20 cellular contexts compared by ENCODE assay signal in the genomic region with DNA sequence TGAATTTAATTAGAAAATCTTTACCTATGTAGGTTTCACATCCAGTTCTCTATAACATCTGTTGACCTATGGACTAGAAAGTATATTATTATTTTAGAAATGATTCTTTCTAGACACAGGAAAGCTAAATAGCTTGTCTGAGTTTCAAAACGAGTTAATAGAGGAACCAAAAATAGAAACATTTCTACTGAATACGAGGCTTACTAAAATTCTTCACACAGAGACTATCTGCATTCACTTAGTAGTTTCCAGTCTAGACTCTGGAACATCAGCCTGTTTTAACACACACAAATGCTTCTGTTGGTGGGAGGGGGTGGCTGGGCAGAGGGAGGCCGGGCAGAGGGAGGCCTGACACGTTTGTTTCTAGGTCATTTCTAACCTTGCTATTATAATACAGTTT. TPM values are rescaled to one million over a fixed set of nuclear protein-coding genes. Genes with fewer than 3 reads are reported as not detected.
DNase-seq lines count a peak whose midpoint lies in the region; ATAC-seq, FAIRE-seq and TF ChIP-seq lines count a peak whose summit lies in the region.
"Had no signal": no experiment of that assay in that cellular context is flagged by ENCODE, and none has a peak within 500 bp of the region (broad histone marks: within the 10 kb centered on the region; RNA-seq: fewer than 3 reads in every experiment).

No MANE protein-coding gene starts in this region.

- 0 out of 2 replicates have a peak overlapping the region, but pooled peaks have one; percentile 0 for H3K27ac ChIP-seq in GM12878 (ENCODE audit: control insufficient read depth, insufficient read depth)
- H3K27ac ChIP-seq: 22Rv1, A549, C4-2B had no signal

- SMC1A ChIA-PET in GM12878 (lab: Charles Lee; ENCODE audit: uncharacterized antibody, unreplicated experiment), result interaction anchor here (0.6 to 1.9 kb wide), 13 partner anchors 9 to 515 kb away, joined by 3 to 10 read pairs (median 6); no protein-coding TSS in a partner anchor

- FAIRE-seq in GM12878 (lab: Jason Lieb, UNC), result no peak
- FAIRE-seq: A549, H1 had no signal

- H3K9me3 ChIP-seq in GM12878 (replicated peaks; ENCODE audit: control insufficient read depth, insufficient read depth, low read length), result no peaks in the 10 kb centered on the region
- H3K9me3 ChIP-seq: A549 had no signal

- no peak overlapping the region for H3K9ac ChIP-seq in GM12878 (ENCODE audit: control insufficient read depth, insufficient read depth, low read length)

- no peak for TF ChIP-seq POLR2A in GM12878 (IDR thresholded peaks at IDR 0.05; ENCODE audit: low read depth, low read length)

- POLR2A ChIA-PET in GM12878 (lab: Charles Lee), result interaction anchor here (1.0 to 1.4 kb wide), 4 partner anchors 10 to 516 kb away, joined by 4 to 9 read pairs (median 6); no protein-coding TSS in a partner anchor

- WGBS in GM12878 (ENCODE audit: insufficient coverage, insufficient replicate concordance, low lambda C conversion rate, missing lambda C conversion rate), result 13% methylated on average over 4 of the region's 4 CpGs

- no peak for TF ChIP-seq EP300 in GM12878 (IDR thresholded peaks at IDR 0.05; ENCODE audit: borderline replicate concordance in 1 of 2, control insufficient read depth in 1 of 2, low read depth in 2 of 2, low read length in 2 of 2)

- in situ Hi-C loops in GM12878 (cut with MboI), result no loop called here

- no peak for TF ChIP-seq CTCF in GM12878 (IDR thresholded peaks at IDR 0.05 in 2 of 3, conservative IDR thresholded peaks at IDR 0.05 in 1 of 3; ENCODE audit: control insufficient read depth in 2 of 3, extremely low read depth in 1 of 3, insufficient read depth in 1 of 3, low read depth in 3 of 3, low read length in 3 of 3)

- CTCF ChIA-PET in GM12878 (lab: Yijun Ruan, JAX), result interaction anchor here (0.9 to 1.3 kb wide), 3 partner anchors 11 to 68 kb away, joined by 3 read pairs; a partner anchor contains a TSS

- no peaks in the 10 kb centered on the region for H3K36me3 ChIP-seq in GM12878 (ENCODE audit: control insufficient read depth in 2 of 2, insufficient read depth in 2 of 2, low read length in 1 of 2)

- RAD21 ChIA-PET in GM12878 (lab: Charles Lee; ENCODE audit: unreplicated experiment), result interaction anchor here (1.1 to 4.1 kb wide), 6 partner anchors 19 to 106 kb away, joined by 3 to 32 read pairs (median 5); a partner anchor contains a TSS

- no peaks in the 10 kb centered on the region for H3K27me3 ChIP-seq in GM12878 (replicated peaks in 1 of 2; ENCODE audit: control insufficient read depth in 2 of 2, insufficient read depth in 2 of 2, low read length in 1 of 2)

- DNase-seq in left ventricle myocardium superior, result no peak
- DNase-seq in left cardiac atrium, result no peak
- DNase-seq in GM12878 (ENCODE audit: low read depth, low spot score), result no peak
- no peak for DNase-seq in DMS53 (lab: John Stamatoyannopoulos, UW)
- DNase-seq: AML-193; CD4-positive, alpha-beta T cell; DMS153; DMS79 treated with DMSO at 0.1 percent for 48 hours; GF-D8; H9; KG1 had no signal

- no peak overlapping the region for H3K4me3 ChIP-seq in GM12878
- H3K4me3 ChIP-seq: A549 had no signal

- peaks cover 36% of the 10 kb centered on the region for H3K4me1 ChIP-seq in GM12878 (ENCODE audit: control insufficient read depth, insufficient read depth, low read length)
- H3K4me1 ChIP-seq: A549 had no signal

- intact Hi-C loops in left ventricle myocardium superior (cut with micrococcal nuclease) (no loop called here), left cardiac atrium (cut with DNase I) (no loop called here), GM12878 (cut with micrococcal nuclease; ENCODE audit: unreplicated experiment) (no loop called here)

- H2AFZ ChIP-seq in GM12878 (ENCODE audit: control insufficient read depth, low read depth, low read length), result no peak overlapping the region

- TF ChIP-seq RAD21 in GM12878 (IDR thresholded peaks at IDR 0.05; ENCODE audit: insufficient read depth, low read depth, low read length), result no peak

- ATAC-seq in left ventricle myocardium superior (peak; percentile 51), left cardiac atrium (no peak), GM21786 (IDR thresholded peaks at IDR 0.05; ENCODE audit: unreplicated experiment) (peak; percentile 35), GM12878 (peak; percentile 62), HG03196 (IDR thresholded peaks at IDR 0.05; ENCODE audit: unreplicated experiment) (no peak), HG03095 (IDR thresholded peaks at IDR 0.05; ENCODE audit: unreplicated experiment) (no peak)
- ATAC-seq: A549 had no signal

- H3K4me2 ChIP-seq in GM12878 (ENCODE audit: control insufficient read depth, insufficient read depth), result no peak overlapping the region; the same call in 1 of the 2 replicates
- H3K4me2 ChIP-seq: A549 had no signal

- no TSS peak for BruUV-seq in GM12878 (replicated peaks; lab: Mats Ljungman, UMichigan)

- no peaks in the 10 kb centered on the region for H3K79me2 ChIP-seq in GM12878 (ENCODE audit: control insufficient read depth, insufficient read depth, low read length)

- no peaks in the 10 kb centered on the region for H4K20me1 ChIP-seq in GM12878 (ENCODE audit: control insufficient read depth, insufficient read depth)

TF ChIP-seq in GM12878, 131 proteins besides CTCF, POLR2A, EP300 and RAD21:
- TF ChIP-seq NR2F1 (conservative IDR thresholded peaks at IDR 0.05), result peak; percentile 47; the same call in 1 of the 2 replicates
- TF ChIP-seq MEF2A (IDR thresholded peaks at IDR 0.05; ENCODE audit: insufficient read depth, low read depth, low read length), result peak; percentile 82
- peak; percentile 54; the same call in 1 of the 2 replicates for TF ChIP-seq FOXM1 (IDR thresholded peaks at IDR 0.05; ENCODE audit: low read depth, low read length)
- TF ChIP-seq, protein P1, sequence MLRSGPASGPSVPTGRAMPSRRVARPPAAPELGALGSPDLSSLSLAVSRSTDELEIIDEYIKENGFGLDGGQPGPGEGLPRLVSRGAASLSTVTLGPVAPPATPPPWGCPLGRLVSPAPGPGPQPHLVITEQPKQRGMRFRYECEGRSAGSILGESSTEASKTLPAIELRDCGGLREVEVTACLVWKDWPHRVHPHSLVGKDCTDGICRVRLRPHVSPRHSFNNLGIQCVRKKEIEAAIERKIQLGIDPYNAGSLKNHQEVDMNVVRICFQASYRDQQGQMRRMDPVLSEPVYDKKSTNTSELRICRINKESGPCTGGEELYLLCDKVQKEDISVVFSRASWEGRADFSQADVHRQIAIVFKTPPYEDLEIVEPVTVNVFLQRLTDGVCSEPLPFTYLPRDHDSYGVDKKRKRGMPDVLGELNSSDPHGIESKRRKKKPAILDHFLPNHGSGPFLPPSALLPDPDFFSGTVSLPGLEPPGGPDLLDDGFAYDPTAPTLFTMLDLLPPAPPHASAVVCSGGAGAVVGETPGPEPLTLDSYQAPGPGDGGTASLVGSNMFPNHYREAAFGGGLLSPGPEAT (IDR thresholded peaks at IDR 0.05; ENCODE audit: low read depth), result peak; percentile 63
- TF ChIP-seq SMAD1 (IDR thresholded peaks at IDR 0.05; ENCODE audit: low read depth, partially characterized antibody), result no peak
- TF ChIP-seq MTA2 (IDR thresholded peaks at IDR 0.05; ENCODE audit: low read depth), result peak; percentile 76; the same call in 1 of the 2 replicates
- TF ChIP-seq MEF2B (IDR thresholded peaks at IDR 0.05; ENCODE audit: partially characterized antibody, poor library complexity, severe bottlenecking), result peak; percentile 95
- TF ChIP-seq ASH2L (IDR thresholded peaks at IDR 0.05; ENCODE audit: borderline replicate concordance, low read depth), result no peak
- peak; percentile 70 for TF ChIP-seq NFIC (IDR thresholded peaks at IDR 0.05; ENCODE audit: low read depth, low read length)
- no peak for TF ChIP-seq ETV6 (conservative IDR thresholded peaks at IDR 0.05 in 1 of 2, IDR thresholded peaks at IDR 0.05 in 1 of 2; ENCODE audit: borderline replicate concordance in 1 of 2, low read depth in 1 of 2)
- peak; percentile 48; the same call in 1 of the 2 replicates for TF ChIP-seq ATF7 (IDR thresholded peaks at IDR 0.05; ENCODE audit: low read depth)
- TF ChIP-seq, protein P2, sequence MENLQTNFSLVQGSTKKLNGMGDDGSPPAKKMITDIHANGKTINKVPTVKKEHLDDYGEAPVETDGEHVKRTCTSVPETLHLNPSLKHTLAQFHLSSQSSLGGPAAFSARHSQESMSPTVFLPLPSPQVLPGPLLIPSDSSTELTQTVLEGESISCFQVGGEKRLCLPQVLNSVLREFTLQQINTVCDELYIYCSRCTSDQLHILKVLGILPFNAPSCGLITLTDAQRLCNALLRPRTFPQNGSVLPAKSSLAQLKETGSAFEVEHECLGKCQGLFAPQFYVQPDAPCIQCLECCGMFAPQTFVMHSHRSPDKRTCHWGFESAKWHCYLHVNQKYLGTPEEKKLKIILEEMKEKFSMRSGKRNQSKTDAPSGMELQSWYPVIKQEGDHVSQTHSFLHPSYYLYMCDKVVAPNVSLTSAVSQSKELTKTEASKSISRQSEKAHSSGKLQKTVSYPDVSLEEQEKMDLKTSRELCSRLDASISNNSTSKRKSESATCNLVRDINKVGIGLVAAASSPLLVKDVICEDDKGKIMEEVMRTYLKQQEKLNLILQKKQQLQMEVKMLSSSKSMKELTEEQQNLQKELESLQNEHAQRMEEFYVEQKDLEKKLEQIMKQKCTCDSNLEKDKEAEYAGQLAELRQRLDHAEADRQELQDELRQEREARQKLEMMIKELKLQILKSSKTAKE (IDR thresholded peaks at IDR 0.05; ENCODE audit: low read depth, poor library complexity, severe bottlenecking), result peak; percentile 29

RNA-seq across cellular contexts. Expression of a gene that starts 29.7 kb away (rescaled TPM):
- total RNA-seq in left ventricle myocardium superior (26.0 TPM), left cardiac atrium (10 to 100 TPM; 12.4 to 18.5 TPM), GM12878 (2014; rRNA removed) (10.0 and 11.0 TPM in 2 replicates), GM12878 (2014; rRNA removed; fragmentation: Illumina TruSeq; extraction: Trizol) (16.8 and 18.1 TPM in 2 replicates), GM12878 (2021) (14.9 and 16.9 TPM in 2 replicates)
- 130 and 147 TPM in 2 replicates for total RNA-seq in GM12878 (2013; cell fraction: nucleolus; rRNA removed)
- polyA plus RNA-seq in GM12878 (2011; ENCODE audit: low read depth), result 2.7 TPM
- polyA plus RNA-seq in GM12878 (2011; rRNA removed) (8.8 and 13.8 TPM in 2 replicates), GM12878 (2014; fragmentation: Illumina TruSeq; extraction: Trizol) (16.4 and 23.7 TPM in 2 replicates), GM12878 (2014; fragmentation: Nextera tagmentation; extraction: Ambion mirVana) (1 to 10 TPM; 3.9 to 4.7 TPM), GM12878 (2014; rRNA removed) (10.3 and 13.6 TPM in 2 replicates), GM12878 (2016; fragmentation: Nextera tagmentation; extraction: Ambion mirVana) (10 to 100 TPM; 11.3 to 13.5 TPM)
- 3.9 and 4.2 TPM in 2 replicates for polyA plus RNA-seq in GM12878 (2011; cell fraction: cytosol; rRNA removed)
- 17.2 and 20.4 TPM in 2 replicates for polyA plus RNA-seq in GM12878 (2011; cell fraction: nucleus; rRNA removed)
- 3.4 and 4.9 TPM in 2 replicates for polyA plus RNA-seq in GM12878 (2012)
- polyA minus RNA-seq in GM12878 (2011; rRNA and poly(A)+ RNA removed), result 8.8 and 9.4 TPM in 2 replicates
- 3.0 and 5.3 TPM in 2 replicates for polyA minus RNA-seq in GM12878 (2011; cell fraction: cytosol; rRNA and poly(A)+ RNA removed)
- polyA minus RNA-seq in GM12878 (2011; cell fraction: nucleus; rRNA and poly(A)+ RNA removed), result 19.8 and 25.5 TPM in 2 replicates
- total RNA-seq: CD4-positive, alpha-beta T cell; HT-29 had no signal
- polyA plus RNA-seq: A549, BJ had no signal

Comparison
In these comparisons a context has a peak if more than half of its experiments do, and no peak if none do; other contexts are left out.
1. ATAC-seq: peak in left ventricle myocardium superior (single experiment), GM21786 (single experiment) and GM12878 (single experiment); none in left cardiac atrium (0 of 2), HG03196 (single experiment) and HG03095 (single experiment).